ENCODE assay signal across 12 cellular contexts in the genomic region with DNA sequence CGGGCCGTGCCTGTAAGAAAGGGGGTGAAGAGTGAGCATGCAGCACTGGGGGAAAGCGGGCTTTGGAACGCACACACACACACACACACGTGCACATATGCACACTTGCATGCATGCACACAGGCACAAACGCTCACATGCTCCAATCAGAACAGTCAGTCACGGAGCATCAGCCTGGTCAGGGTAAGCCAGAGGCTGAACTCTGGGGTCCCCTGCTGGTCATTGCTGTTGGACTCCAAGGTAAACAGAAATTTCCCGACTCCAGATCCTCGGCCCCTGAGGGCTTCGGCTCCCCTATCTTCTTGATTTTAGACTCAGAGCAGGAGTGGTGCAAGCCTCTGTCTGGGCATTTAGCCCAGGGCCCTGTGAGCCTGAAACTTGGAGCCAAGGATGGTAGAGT. TPM values are rescaled to one million over a fixed set of nuclear protein-coding genes. Genes with fewer than 3 reads are reported as not detected.
A peak's percentile ranks its signal among the peaks of the same experiment; 100 is the strongest.
DNase-seq lines count a peak whose midpoint lies in the region; ATAC-seq and TF ChIP-seq lines count a peak whose summit lies in the region.
"Had no signal": no experiment of that assay in that cellular context is flagged by ENCODE, and none has a peak within 500 bp of the region (broad histone marks: within the 10 kb centered on the region; RNA-seq: fewer than 3 reads in every experiment).

No MANE protein-coding gene starts in this region.

- ATAC-seq in GM19455 (IDR thresholded peaks at IDR 0.05; ENCODE audit: unreplicated experiment), result no peak

- DNase-seq in EH (ENCODE audit: low read depth), result peak; percentile 16
- DNase-seq in HFFc6, result no peak
- peak; percentile 10 for DNase-seq in amniotic epithelial cell (ENCODE audit: low read depth)
- peak; percentile 43 for DNase-seq in left kidney (ENCODE audit: low read depth, low spot score)
- no peak for DNase-seq in D341Med (ENCODE audit: low spot score)
- no peak for DNase-seq in NCI-H748 treated with DMSO at 0.1 percent for 48 hours (lab: John Stamatoyannopoulos, UW)
- no peak for DNase-seq in activated naive CD4-positive, alpha-beta T cell treated with Interleukin-2 at 50 U/mL for 16 hours
- DNase-seq: GM23248, NCI-H2081 treated with DMSO at 0.1 percent for 48 hours, uterus had no signal

- peak; percentile 59 for TF ChIP-seq CTCF in HFFc6 (IDR thresholded peaks at IDR 0.05)

- no peaks in the 10 kb centered on the region for H3K9me3 Mint-ChIP-seq in HFFc6

- no peaks in the 10 kb centered on the region for H3K4me1 Mint-ChIP-seq in HFFc6 (ENCODE audit: low read depth)

- H3K4me3 Mint-ChIP-seq in HFFc6, result no peak overlapping the region

- H3K36me3 Mint-ChIP-seq in HFFc6 (ENCODE audit: low read depth), result no peaks in the 10 kb centered on the region

- no peak overlapping the region for H3K27ac Mint-ChIP-seq in HFFc6

- peaks cover 56% of the 10 kb centered on the region for H3K27me3 Mint-ChIP-seq in HFFc6 (ENCODE audit: insufficient read depth)

RNA-seq across cellular contexts. Expression of gene SYT2, which starts 54.2 kb away (rescaled TPM):
- total RNA-seq in HFFc6 (2021; fragmentation: NEBNext Ultra II Directional; extraction: Animal tissue kit (Norgen Biotek cat#: 25700)), result under 1 TPM in 1 of 6 experiments, not detected in 5; 0.03 TPM
- total RNA-seq: activated CD8-positive, alpha-beta memory T cell treated with anti-CD3 and anti-CD28 coated beads for 36 hours; GM23248 had no signal

Comparison
In these comparisons a context has a peak if more than half of its experiments do, and no peak if none do; other contexts are left out.
1. DNase-seq: peak in EH (single experiment), amniotic epithelial cell (single experiment) and left kidney (single experiment); none in HFFc6 (single experiment), D341Med (single experiment), NCI-H748 treated with DMSO at 0.1 percent for 48 hours (single experiment) and activated naive CD4-positive, alpha-beta T cell treated with Interleukin-2 at 50 U/mL for 16 hours (single experiment).